In genomic region chr4:185112104-185112503, GRCh38 we compare ENCODE assay signal across 9 cellular contexts. TPM values are rescaled to one million over a fixed set of nuclear protein-coding genes. Genes with fewer than 3 reads are reported as not detected.
DNase-seq lines count a peak whose midpoint lies in the region; ATAC-seq, FAIRE-seq and TF ChIP-seq lines count a peak whose summit lies in the region.
"Had no signal": no experiment of that assay in that cellular context is flagged by ENCODE, and none has a peak within 500 bp of the region (broad histone marks: within the 10 kb centered on the region; RNA-seq: fewer than 3 reads in every experiment).

No MANE protein-coding gene starts in this region.

- H3K9ac ChIP-seq in GM12878 (ENCODE audit: control insufficient read depth, insufficient read depth, low read length) (no peak overlapping the region), keratinocyte (ENCODE audit: control insufficient read depth, extremely low read depth, insufficient read depth, low read length) (no peak overlapping the region)

- FAIRE-seq in GM12878 (lab: Jason Lieb, UNC) = no peak
- FAIRE-seq in keratinocyte (lab: Jason Lieb, UNC) = peak; percentile 94

- in situ Hi-C loops in GM12878 (cut with MboI) = no loop called here

- H4K20me1 ChIP-seq in GM12878 (ENCODE audit: control insufficient read depth, insufficient read depth) (no peaks in the 10 kb centered on the region), keratinocyte (ENCODE audit: control insufficient read depth, extremely low read depth, insufficient read depth, low read length) (no peaks in the 10 kb centered on the region)

- no peaks in the 10 kb centered on the region for H3K9me3 Mint-ChIP-seq in activated naive CD4-positive, alpha-beta T cell treated with anti-CD3 and anti-CD28 coated beads, Interleukin-2, amount 50 U/mL, for 72 hours
- peaks cover 4% of the 10 kb centered on the region for H3K9me3 Mint-ChIP-seq in nephron progenitor cell
- H3K9me3 Mint-ChIP-seq: CD14-positive monocyte had no signal

- H3K9me3 ChIP-seq in GM12878 (replicated peaks; ENCODE audit: control insufficient read depth, insufficient read depth, low read length) (no peaks in the 10 kb centered on the region), keratinocyte (ENCODE audit: control insufficient read depth, low read depth, low read length) (no peaks in the 10 kb centered on the region), vagina (no peaks in the 10 kb centered on the region)

- no peaks in the 10 kb centered on the region for H3K36me3 Mint-ChIP-seq in activated naive CD4-positive, alpha-beta T cell treated with anti-CD3 and anti-CD28 coated beads, Interleukin-2, amount 50 U/mL, for 72 hours
- no peaks in the 10 kb centered on the region for H3K36me3 Mint-ChIP-seq in nephron progenitor cell (ENCODE audit: low read depth)
- H3K36me3 Mint-ChIP-seq: CD14-positive monocyte had no signal

- WGBS in GM12878 (ENCODE audit: insufficient coverage, insufficient replicate concordance, low lambda C conversion rate, missing lambda C conversion rate) = 40% methylated on average over 2 of the region's 2 CpGs

- H3K4me1 Mint-ChIP-seq in nephron progenitor cell = peaks cover 26% of the 10 kb centered on the region
- H3K4me1 Mint-ChIP-seq: CD14-positive monocyte had no signal

- DNase-seq in activated naive CD4-positive, alpha-beta T cell treated with anti-CD3 and anti-CD28 coated beads, Interleukin-2, amount 50 U/mL, for 72 hours (ENCODE audit: low spot score in 2 of 2) = no peak
- no peak for DNase-seq in activated naive CD4-positive, alpha-beta T cell treated with Interleukin-2 at 50 U/mL for 16 hours
- DNase-seq in GM12878 (ENCODE audit: low read depth, low spot score) (no peak), keratinocyte (ENCODE audit: low read depth, low spot score) (peak; percentile 73), vagina (ENCODE audit: extremely low spot score in 2 of 2) (no peak), NCI-H82 (lab: John Stamatoyannopoulos, UW) (no peak), nephron progenitor cell (no peak), activated T-cell treated with anti-CD3 and anti-CD28 coated beads for 4 hours (no peak)

- H3K4me3 ChIP-seq in GM12878 = no peak overlapping the region
- no peak overlapping the region for H3K4me3 ChIP-seq in keratinocyte (ENCODE audit: control insufficient read depth in 2 of 3, extremely low read depth in 1 of 3, insufficient read depth in 2 of 3, low read depth in 1 of 3, low read length in 3 of 3)
- no peak overlapping the region for H3K4me3 ChIP-seq in vagina

- TF ChIP-seq EP300 in GM12878 (IDR thresholded peaks at IDR 0.05; ENCODE audit: borderline replicate concordance in 1 of 2, control insufficient read depth in 1 of 2, low read depth in 2 of 2, low read length in 2 of 2) = no peak

- H3K27me3 ChIP-seq in GM12878 (replicated peaks in 1 of 2; ENCODE audit: control insufficient read depth in 2 of 2, insufficient read depth in 2 of 2, low read length in 1 of 2) (no peaks in the 10 kb centered on the region), keratinocyte (ENCODE audit: control insufficient read depth, extremely low read depth, insufficient read depth, low read length) (no peaks in the 10 kb centered on the region), vagina (no peaks in the 10 kb centered on the region)

- POLR2A ChIA-PET in GM12878 (lab: Charles Lee) = no interaction called here

- TF ChIP-seq RAD21 in GM12878 (IDR thresholded peaks at IDR 0.05; ENCODE audit: insufficient read depth, low read depth, low read length) = no peak

- RAD21 ChIA-PET in GM12878 (lab: Charles Lee; ENCODE audit: unreplicated experiment) = no interaction called here

- peak; percentile 41 to 95 for ATAC-seq in activated naive CD4-positive, alpha-beta T cell treated with anti-CD3 and anti-CD28 coated beads, Interleukin-2, amount 50 U/mL, for 72 hours
- ATAC-seq in GM12878 = peak; percentile 32; the same call in 2 of the 3 replicates

- CTCF ChIA-PET in GM12878 (lab: Yijun Ruan, JAX) = no interaction called here

- H2AFZ ChIP-seq in GM12878 (ENCODE audit: control insufficient read depth, low read depth, low read length) (no peak overlapping the region), keratinocyte (ENCODE audit: control insufficient read depth, low read length) (no peak overlapping the region)

- H3K79me2 ChIP-seq in GM12878 (ENCODE audit: control insufficient read depth, insufficient read depth, low read length) = no peaks in the 10 kb centered on the region
- H3K79me2 ChIP-seq in keratinocyte (ENCODE audit: control insufficient read depth, insufficient read depth, low read length) = no peaks in the 10 kb centered on the region

- no peak overlapping the region for H3K4me2 ChIP-seq in GM12878 (ENCODE audit: control insufficient read depth, insufficient read depth)
- H3K4me2 ChIP-seq in keratinocyte (ENCODE audit: control insufficient read depth, extremely low read depth, insufficient read depth, low read depth, low read length) = no peak overlapping the region

- peaks cover 7% of the 10 kb centered on the region for H3K27me3 Mint-ChIP-seq in nephron progenitor cell (ENCODE audit: low read depth, poor library complexity)

- no peak for TF ChIP-seq POLR2A in GM12878 (IDR thresholded peaks at IDR 0.05; ENCODE audit: low read depth, low read length)
- no peak for TF ChIP-seq POLR2A in vagina (IDR thresholded peaks at IDR 0.05)

- no peak for TF ChIP-seq CTCF in GM12878 (IDR thresholded peaks at IDR 0.05 in 2 of 3, conservative IDR thresholded peaks at IDR 0.05 in 1 of 3; ENCODE audit: control insufficient read depth in 2 of 3, extremely low read depth in 1 of 3, insufficient read depth in 1 of 3, low read depth in 3 of 3, low read length in 3 of 3)
- no peak for TF ChIP-seq CTCF in keratinocyte (optimal IDR thresholded peaks at IDR 0.05 in 1 of 3, IDR thresholded peaks at IDR 0.05 in 1 of 3, conservative IDR thresholded peaks at IDR 0.05 in 1 of 3; ENCODE audit: extremely low read depth in 1 of 3, insufficient read depth in 2 of 3, low read length in 3 of 3)
- TF ChIP-seq CTCF in vagina (IDR thresholded peaks at IDR 0.05) = no peak
- TF ChIP-seq CTCF in nephron progenitor cell (IDR thresholded peaks at IDR 0.05) = no peak

- no peak overlapping the region for H3K27ac Mint-ChIP-seq in activated naive CD4-positive, alpha-beta T cell treated with anti-CD3 and anti-CD28 coated beads, Interleukin-2, amount 50 U/mL, for 72 hours
- H3K27ac Mint-ChIP-seq in nephron progenitor cell = no peak overlapping the region
- H3K27ac Mint-ChIP-seq: CD14-positive monocyte had no signal

- BruUV-seq in GM12878 (replicated peaks; lab: Mats Ljungman, UMichigan) = no TSS peak

- H3K27ac ChIP-seq in GM12878 (ENCODE audit: control insufficient read depth, insufficient read depth) (no peak overlapping the region), keratinocyte (ENCODE audit: control insufficient read depth, insufficient read depth, low read length) (no peak overlapping the region), vagina (peak overlapping the region; percentile 50)

- SMC1A ChIA-PET in GM12878 (lab: Charles Lee; ENCODE audit: uncharacterized antibody, unreplicated experiment) = no interaction called here

- no peaks in the 10 kb centered on the region for H3K4me1 ChIP-seq in GM12878 (ENCODE audit: control insufficient read depth, insufficient read depth, low read length)
- peaks cover 7% of the 10 kb centered on the region for H3K4me1 ChIP-seq in keratinocyte (ENCODE audit: control insufficient read depth, extremely low read depth, insufficient read depth, low read length)
- H3K4me1 ChIP-seq in vagina = peaks cover 12% of the 10 kb centered on the region

- H3K4me3 Mint-ChIP-seq in nephron progenitor cell = no peak overlapping the region
- H3K4me3 Mint-ChIP-seq: CD14-positive monocyte had no signal

- H3K36me3 ChIP-seq in GM12878 (ENCODE audit: control insufficient read depth in 2 of 2, insufficient read depth in 2 of 2, low read length in 1 of 2) = no peaks in the 10 kb centered on the region
- H3K36me3 ChIP-seq in keratinocyte (ENCODE audit: control insufficient read depth in 2 of 2, extremely low read depth in 1 of 2, insufficient read depth in 2 of 2, low read length in 2 of 2) = no peaks in the 10 kb centered on the region
- no peaks in the 10 kb centered on the region for H3K36me3 ChIP-seq in vagina

- intact Hi-C loops in GM12878 (cut with micrococcal nuclease; ENCODE audit: unreplicated experiment) (no loop called here), vagina (cut with DNase I) (no loop called here)

- H3K9me1 ChIP-seq in keratinocyte (ENCODE audit: control insufficient read depth, extremely low read depth, insufficient read depth, low read length) = no peaks in the 10 kb centered on the region

- dilution Hi-C loops in keratinocyte (cut with MboI; ENCODE audit: extremely low pct_ligation_motif_present, low sequenced_read_pairs) = no loop called here

RNA-seq across cellular contexts. Expression of gene SLC25A4, which starts 31.0 kb away (rescaled TPM):
- 1 to 10 TPM; 3.1 to 8.1 TPM for total RNA-seq in activated naive CD4-positive, alpha-beta T cell treated with anti-CD3 and anti-CD28 coated beads, Interleukin-2, amount 50 U/mL, for 72 hours
- 4.9 and 5.2 TPM in 2 replicates for total RNA-seq in GM12878 (2013; cell fraction: nucleolus; rRNA removed)
- 41.5 and 42.9 TPM in 2 replicates for total RNA-seq in GM12878 (2014; rRNA removed)
- 21.3 and 21.4 TPM in 2 replicates for total RNA-seq in GM12878 (2014; rRNA removed; fragmentation: Illumina TruSeq; extraction: Trizol)
- 45.0 and 45.4 TPM in 2 replicates for total RNA-seq in GM12878 (2021)
- 14.8 TPM for polyA plus RNA-seq in GM12878 (2011; ENCODE audit: low read depth)
- polyA plus RNA-seq in GM12878 (2011; rRNA removed) = 12.0 and 12.6 TPM in 2 replicates
- 11.1 and 11.7 TPM in 2 replicates for polyA plus RNA-seq in GM12878 (2011; cell fraction: cytosol; rRNA removed)
- polyA plus RNA-seq in GM12878 (2011; cell fraction: nucleus; rRNA removed) = 15.6 and 17.0 TPM in 2 replicates
- polyA plus RNA-seq in GM12878 (2012) = 33.2 and 35.0 TPM in 2 replicates
- polyA plus RNA-seq in GM12878 (2014; fragmentation: Illumina TruSeq; extraction: Trizol) = 14.7 and 21.0 TPM in 2 replicates
- 10 to 100 TPM; 17.4 to 35.9 TPM for polyA plus RNA-seq in GM12878 (2014; fragmentation: Nextera tagmentation; extraction: Ambion mirVana)
- 40.5 and 40.9 TPM in 2 replicates for polyA plus RNA-seq in GM12878 (2014; rRNA removed)
- polyA plus RNA-seq in GM12878 (2016; fragmentation: Nextera tagmentation; extraction: Ambion mirVana) = 100 to 1,000 TPM; 156 to 161 TPM
- polyA minus RNA-seq in GM12878 (2011; rRNA and poly(A)+ RNA removed) = 5.4 and 7.6 TPM in 2 replicates
- 3.1 and 4.1 TPM in 2 replicates for polyA minus RNA-seq in GM12878 (2011; cell fraction: cytosol; rRNA and poly(A)+ RNA removed)
- polyA minus RNA-seq in GM12878 (2011; cell fraction: nucleus; rRNA and poly(A)+ RNA removed) = 4.8 and 7.9 TPM in 2 replicates
- polyA plus RNA-seq in keratinocyte = 10.4 to 13.2 TPM (median 12.0 TPM) in 3 replicates
- 15.7 TPM for polyA plus RNA-seq in keratinocyte (2011; ENCODE audit: low read depth)
- polyA plus RNA-seq in keratinocyte (2011; cell fraction: cytosol; rRNA removed) = 8.6 and 9.5 TPM in 2 replicates
- 10.0 and 10.7 TPM in 2 replicates for polyA plus RNA-seq in keratinocyte (2011; cell fraction: nucleus; rRNA removed)
- 10.2 and 12.3 TPM in 2 replicates for polyA plus RNA-seq in keratinocyte (2012; ENCODE audit: low replicate concordance)
- 4.3 to 8.2 TPM (median 5.5 TPM) in 3 replicates for polyA minus RNA-seq in keratinocyte
- 4.0 TPM for polyA minus RNA-seq in keratinocyte (2011; cell fraction: cytosol; rRNA and poly(A)+ RNA removed)
- polyA minus RNA-seq in keratinocyte (2011; cell fraction: nucleus; rRNA and poly(A)+ RNA removed) = 2.8 and 3.7 TPM in 2 replicates
- total RNA-seq in vagina = 14.0 TPM
